Comparison of ENCODE assay signal across 1 cellular context in genomic region chr9:107794259-107794658, GRCh38.
TF ChIP-seq lines count a peak whose summit lies in the region.

No MANE protein-coding gene starts in this region.

TF ChIP-seq in K562, 482 proteins besides CTCF, POLR2A, EP300 and RAD21 (continued from another document and continues in another):
- TF ChIP-seq, protein P1, sequence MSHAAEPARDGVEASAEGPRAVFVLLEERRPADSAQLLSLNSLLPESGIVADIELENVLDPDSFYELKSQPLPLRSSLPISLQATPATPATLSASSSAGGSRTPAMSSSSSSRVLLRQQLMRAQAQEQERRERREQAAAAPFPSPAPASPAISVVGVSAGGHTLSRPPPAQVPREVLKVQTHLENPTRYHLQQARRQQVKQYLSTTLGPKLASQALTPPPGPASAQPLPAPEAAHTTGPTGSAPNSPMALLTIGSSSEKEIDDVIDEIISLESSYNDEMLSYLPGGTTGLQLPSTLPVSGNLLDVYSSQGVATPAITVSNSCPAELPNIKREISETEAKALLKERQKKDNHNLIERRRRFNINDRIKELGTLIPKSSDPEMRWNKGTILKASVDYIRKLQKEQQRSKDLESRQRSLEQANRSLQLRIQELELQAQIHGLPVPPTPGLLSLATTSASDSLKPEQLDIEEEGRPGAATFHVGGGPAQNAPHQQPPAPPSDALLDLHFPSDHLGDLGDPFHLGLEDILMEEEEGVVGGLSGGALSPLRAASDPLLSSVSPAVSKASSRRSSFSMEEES (CRISPR knock-in tag; IDR thresholded peaks at IDR 0.05): no peak
- no peak for TF ChIP-seq KLF1 (tag; IDR thresholded peaks at IDR 0.05)
- TF ChIP-seq CHD1 (IDR thresholded peaks at IDR 0.05; ENCODE audit: low read length): no peak
- TF ChIP-seq SMARCA4 (IDR thresholded peaks at IDR 0.05): peak; percentile 91
- TF ChIP-seq ZNF398 (CRISPR knock-in tag; IDR thresholded peaks at IDR 0.05): no peak
- TF ChIP-seq FUS (optimal IDR thresholded peaks at IDR 0.05; ENCODE audit: low read depth, low read length): no peak
- TF ChIP-seq GATAD2A (IDR thresholded peaks at IDR 0.05): 0 out of 2 replicates have a peak, but pooled peaks have one; percentile 13
- TF ChIP-seq NKRF (IDR thresholded peaks at IDR 0.05; ENCODE audit: borderline replicate concordance): no peak
- peak in 1 of 2 experiments; percentile 74; a peak in 2 of 4 replicates for TF ChIP-seq TBL1XR1 (IDR thresholded peaks at IDR 0.05; ENCODE audit: low read length in 2 of 2)
- TF ChIP-seq SRSF9 (IDR thresholded peaks at IDR 0.05; ENCODE audit: borderline replicate concordance, low read depth, low read length): no peak
- no peak for TF ChIP-seq ZBTB7A (IDR thresholded peaks at IDR 0.05; ENCODE audit: borderline replicate concordance, control insufficient read depth, low read depth, low read length)
- no peak for TF ChIP-seq XRCC5 (IDR thresholded peaks at IDR 0.05; ENCODE audit: low read depth, low read length)
- no peak for TF ChIP-seq COPS2 (conservative IDR thresholded peaks at IDR 0.05)
- TF ChIP-seq, protein P2, sequence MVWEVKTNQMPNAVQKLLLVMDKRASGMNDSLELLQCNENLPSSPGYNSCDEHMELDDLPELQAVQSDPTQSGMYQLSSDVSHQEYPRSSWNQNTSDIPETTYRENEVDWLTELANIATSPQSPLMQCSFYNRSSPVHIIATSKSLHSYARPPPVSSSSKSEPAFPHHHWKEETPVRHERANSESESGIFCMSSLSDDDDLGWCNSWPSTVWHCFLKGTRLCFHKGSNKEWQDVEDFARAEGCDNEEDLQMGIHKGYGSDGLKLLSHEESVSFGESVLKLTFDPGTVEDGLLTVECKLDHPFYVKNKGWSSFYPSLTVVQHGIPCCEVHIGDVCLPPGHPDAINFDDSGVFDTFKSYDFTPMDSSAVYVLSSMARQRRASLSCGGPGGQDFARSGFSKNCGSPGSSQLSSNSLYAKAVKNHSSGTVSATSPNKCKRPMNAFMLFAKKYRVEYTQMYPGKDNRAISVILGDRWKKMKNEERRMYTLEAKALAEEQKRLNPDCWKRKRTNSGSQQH (CRISPR knock-in tag; IDR thresholded peaks at IDR 0.05): no peak
- no peak for TF ChIP-seq ZNF436 (CRISPR knock-in tag; IDR thresholded peaks at IDR 0.05)
- TF ChIP-seq ZNF77 (CRISPR knock-in tag; IDR thresholded peaks at IDR 0.05): no peak
- no peak for TF ChIP-seq SRF (CRISPR knock-in tag; IDR thresholded peaks at IDR 0.05)
- TF ChIP-seq TRIM24 (IDR thresholded peaks at IDR 0.05): peak; percentile 82 to 91
- TF ChIP-seq DIDO1 (tag; IDR thresholded peaks at IDR 0.05; ENCODE audit: low read depth): no peak
- TF ChIP-seq TEAD2 (tag; IDR thresholded peaks at IDR 0.05): no peak
- TF ChIP-seq ZNF766 (CRISPR knock-in tag; conservative IDR thresholded peaks at IDR 0.05): peak; percentile 61; the same call in 1 of the 2 replicates
- peak; percentile 100 for TF ChIP-seq HMBOX1 (IDR thresholded peaks at IDR 0.05)
- TF ChIP-seq DMBX1 (CRISPR knock-in tag; IDR thresholded peaks at IDR 0.05; ENCODE audit: borderline replicate concordance): peak; percentile 34; the same call in 1 of the 2 replicates
- no peak for TF ChIP-seq SRSF1 (IDR thresholded peaks at IDR 0.05; ENCODE audit: low read depth, low read length)
- TF ChIP-seq FOXA3 (CRISPR knock-in tag; conservative IDR thresholded peaks at IDR 0.05 in 1 of 2, IDR thresholded peaks at IDR 0.05 in 1 of 2): peak in 1 of 2 experiments; percentile 45; a peak in 2 of 4 replicates
- TF ChIP-seq STAT5A (IDR thresholded peaks at IDR 0.05; ENCODE audit: borderline replicate concordance, low read length): peak; percentile 89
- TF ChIP-seq ZNF589 (CRISPR knock-in tag; IDR thresholded peaks at IDR 0.05; ENCODE audit: low read depth): peak; percentile 68; the same call in 1 of the 2 replicates
- no peak for TF ChIP-seq ZNF124 (CRISPR knock-in tag; IDR thresholded peaks at IDR 0.05)
- TF ChIP-seq FOSL1 (tag; conservative IDR thresholded peaks at IDR 0.05): peak; percentile 56
- TF ChIP-seq, protein P3, sequence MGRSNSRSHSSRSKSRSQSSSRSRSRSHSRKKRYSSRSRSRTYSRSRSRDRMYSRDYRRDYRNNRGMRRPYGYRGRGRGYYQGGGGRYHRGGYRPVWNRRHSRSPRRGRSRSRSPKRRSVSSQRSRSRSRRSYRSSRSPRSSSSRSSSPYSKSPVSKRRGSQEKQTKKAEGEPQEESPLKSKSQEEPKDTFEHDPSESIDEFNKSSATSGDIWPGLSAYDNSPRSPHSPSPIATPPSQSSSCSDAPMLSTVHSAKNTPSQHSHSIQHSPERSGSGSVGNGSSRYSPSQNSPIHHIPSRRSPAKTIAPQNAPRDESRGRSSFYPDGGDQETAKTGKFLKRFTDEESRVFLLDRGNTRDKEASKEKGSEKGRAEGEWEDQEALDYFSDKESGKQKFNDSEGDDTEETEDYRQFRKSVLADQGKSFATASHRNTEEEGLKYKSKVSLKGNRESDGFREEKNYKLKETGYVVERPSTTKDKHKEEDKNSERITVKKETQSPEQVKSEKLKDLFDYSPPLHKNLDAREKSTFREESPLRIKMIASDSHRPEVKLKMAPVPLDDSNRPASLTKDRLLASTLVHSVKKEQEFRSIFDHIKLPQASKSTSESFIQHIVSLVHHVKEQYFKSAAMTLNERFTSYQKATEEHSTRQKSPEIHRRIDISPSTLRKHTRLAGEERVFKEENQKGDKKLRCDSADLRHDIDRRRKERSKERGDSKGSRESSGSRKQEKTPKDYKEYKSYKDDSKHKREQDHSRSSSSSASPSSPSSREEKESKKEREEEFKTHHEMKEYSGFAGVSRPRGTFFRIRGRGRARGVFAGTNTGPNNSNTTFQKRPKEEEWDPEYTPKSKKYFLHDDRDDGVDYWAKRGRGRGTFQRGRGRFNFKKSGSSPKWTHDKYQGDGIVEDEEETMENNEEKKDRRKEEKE (IDR thresholded peaks at IDR 0.05; ENCODE audit: borderline replicate concordance in 1 of 2, control insufficient read depth in 1 of 2, low read depth in 2 of 2, low read length in 1 of 2): no peak
- TF ChIP-seq CREB3 (tag; conservative IDR thresholded peaks at IDR 0.05; ENCODE audit: low read depth): no peak
- TF ChIP-seq ZNF699 (CRISPR knock-in tag; IDR thresholded peaks at IDR 0.05; ENCODE audit: insufficient replicate concordance): no peak
- TF ChIP-seq NFIC (IDR thresholded peaks at IDR 0.05): peak; percentile 82
- TF ChIP-seq CREM (IDR thresholded peaks at IDR 0.05; ENCODE audit: low read depth): peak; percentile 38; the same call in 1 of the 2 replicates
- TF ChIP-seq ZNF133 (CRISPR knock-in tag; IDR thresholded peaks at IDR 0.05): no peak
- 0 out of 4 replicates have a peak, but pooled peaks of 1 of the 2 experiments have one; percentile 31 for TF ChIP-seq MAZ (CRISPR knock-in tag; conservative IDR thresholded peaks at IDR 0.05 in 1 of 2, IDR thresholded peaks at IDR 0.05 in 1 of 2)
- TF ChIP-seq CBX5 (IDR thresholded peaks at IDR 0.05; ENCODE audit: borderline replicate concordance, low read depth): no peak
- TF ChIP-seq ESRRA (IDR thresholded peaks at IDR 0.05; ENCODE audit: borderline replicate concordance, low read depth): peak; percentile 26; the same call in 1 of the 2 replicates
- TF ChIP-seq, protein P4, sequence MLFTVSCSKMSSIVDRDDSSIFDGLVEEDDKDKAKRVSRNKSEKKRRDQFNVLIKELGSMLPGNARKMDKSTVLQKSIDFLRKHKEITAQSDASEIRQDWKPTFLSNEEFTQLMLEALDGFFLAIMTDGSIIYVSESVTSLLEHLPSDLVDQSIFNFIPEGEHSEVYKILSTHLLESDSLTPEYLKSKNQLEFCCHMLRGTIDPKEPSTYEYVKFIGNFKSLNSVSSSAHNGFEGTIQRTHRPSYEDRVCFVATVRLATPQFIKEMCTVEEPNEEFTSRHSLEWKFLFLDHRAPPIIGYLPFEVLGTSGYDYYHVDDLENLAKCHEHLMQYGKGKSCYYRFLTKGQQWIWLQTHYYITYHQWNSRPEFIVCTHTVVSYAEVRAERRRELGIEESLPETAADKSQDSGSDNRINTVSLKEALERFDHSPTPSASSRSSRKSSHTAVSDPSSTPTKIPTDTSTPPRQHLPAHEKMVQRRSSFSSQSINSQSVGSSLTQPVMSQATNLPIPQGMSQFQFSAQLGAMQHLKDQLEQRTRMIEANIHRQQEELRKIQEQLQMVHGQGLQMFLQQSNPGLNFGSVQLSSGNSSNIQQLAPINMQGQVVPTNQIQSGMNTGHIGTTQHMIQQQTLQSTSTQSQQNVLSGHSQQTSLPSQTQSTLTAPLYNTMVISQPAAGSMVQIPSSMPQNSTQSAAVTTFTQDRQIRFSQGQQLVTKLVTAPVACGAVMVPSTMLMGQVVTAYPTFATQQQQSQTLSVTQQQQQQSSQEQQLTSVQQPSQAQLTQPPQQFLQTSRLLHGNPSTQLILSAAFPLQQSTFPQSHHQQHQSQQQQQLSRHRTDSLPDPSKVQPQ (CRISPR knock-in tag; IDR thresholded peaks at IDR 0.05; ENCODE audit: borderline replicate concordance): no peak
- no peak for TF ChIP-seq CHD4 (IDR thresholded peaks at IDR 0.05; ENCODE audit: insufficient read depth, insufficient replicate concordance, low read depth, low read length, poor library complexity, severe bottlenecking)
- TF ChIP-seq PHB2 (IDR thresholded peaks at IDR 0.05; ENCODE audit: low read depth): peak; percentile 68; the same call in 1 of the 2 replicates
- peak; percentile 90 for TF ChIP-seq KLF16 (IDR thresholded peaks at IDR 0.05)
- TF ChIP-seq RUNX1 (IDR thresholded peaks at IDR 0.05; ENCODE audit: low read depth): peak; percentile 60; the same call in 1 of the 2 replicates
- TF ChIP-seq CEBPB (tag; IDR thresholded peaks at IDR 0.05): peak; percentile 56; the same call in 1 of the 2 replicates
- TF ChIP-seq BRD4 (IDR thresholded peaks at IDR 0.05): no peak
- no peak for TF ChIP-seq GABPA (tag; conservative IDR thresholded peaks at IDR 0.05; ENCODE audit: low read depth)
- TF ChIP-seq FOXP1 (CRISPR knock-in tag; IDR thresholded peaks at IDR 0.05): no peak
- TF ChIP-seq CREBBP (IDR thresholded peaks at IDR 0.05; ENCODE audit: low read depth, low read length): no peak
- TF ChIP-seq ZNF583 (CRISPR knock-in tag; IDR thresholded peaks at IDR 0.05): no peak
- TF ChIP-seq, protein P5, sequence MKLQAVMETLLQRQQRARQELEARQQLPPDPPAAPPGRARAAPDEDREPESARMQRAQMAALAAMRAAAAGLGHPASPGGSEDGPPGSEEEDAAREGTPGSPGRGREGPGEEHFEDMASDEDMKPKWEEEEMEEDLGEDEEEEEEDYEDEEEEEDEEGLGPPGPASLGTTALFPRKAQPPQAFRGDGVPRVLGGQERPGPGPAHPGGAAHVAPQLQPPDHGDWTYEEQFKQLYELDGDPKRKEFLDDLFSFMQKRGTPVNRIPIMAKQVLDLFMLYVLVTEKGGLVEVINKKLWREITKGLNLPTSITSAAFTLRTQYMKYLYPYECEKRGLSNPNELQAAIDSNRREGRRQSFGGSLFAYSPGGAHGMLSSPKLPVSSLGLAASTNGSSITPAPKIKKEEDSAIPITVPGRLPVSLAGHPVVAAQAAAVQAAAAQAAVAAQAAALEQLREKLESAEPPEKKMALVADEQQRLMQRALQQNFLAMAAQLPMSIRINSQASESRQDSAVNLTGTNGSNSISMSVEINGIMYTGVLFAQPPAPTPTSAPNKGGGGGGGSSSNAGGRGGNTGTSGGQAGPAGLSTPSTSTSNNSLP (IDR thresholded peaks at IDR 0.05; ENCODE audit: borderline replicate concordance, low read depth, low read length): 0 out of 2 replicates have a peak, but pooled peaks have one; percentile 19
- no peak for TF ChIP-seq ZKSCAN3 (CRISPR knock-in tag; IDR thresholded peaks at IDR 0.05)
- TF ChIP-seq HDAC3 (IDR thresholded peaks at IDR 0.05; ENCODE audit: borderline replicate concordance, partially characterized antibody): peak; percentile 76
- no peak; the same call in 1 of the 2 replicates for TF ChIP-seq MAFF (IDR thresholded peaks at IDR 0.05; ENCODE audit: low read length)
